In genomic region chr9:91705386-91705785, GRCh38 we compare ENCODE assay signal across 3 cellular contexts.
TF ChIP-seq lines count a peak whose summit lies in the region.

No MANE protein-coding gene starts in this region.

TF ChIP-seq in HepG2, 621 proteins besides CTCF, POLR2A, EP300 and RAD21 (continued from another document):
- TF ChIP-seq ZNF383 (CRISPR knock-in tag; IDR thresholded peaks at IDR 0.05; ENCODE audit: borderline replicate concordance), result no peak
TF ChIP-seq in HepG2: peak in this region for 1.

TF ChIP-seq in HEK293T, 16 proteins besides CTCF, POLR2A, EP300 and RAD21 (continued from another document):
- no peak for TF ChIP-seq FOXM1 (IDR thresholded peaks at IDR 0.05; ENCODE audit: borderline replicate concordance)

TF ChIP-seq in K562, 482 proteins besides CTCF, POLR2A, EP300 and RAD21 (continued from another document and continues in another):
- TF ChIP-seq ATF4 (CRISPR knock-in tag; IDR thresholded peaks at IDR 0.05) (no peak), RBM25 (IDR thresholded peaks at IDR 0.05; ENCODE audit: low read depth, low read length, severe bottlenecking) (no peak), E2F8 (IDR thresholded peaks at IDR 0.05; ENCODE audit: low read depth, partially characterized antibody) (no peak), RAD51 (IDR thresholded peaks at IDR 0.05; ENCODE audit: borderline replicate concordance, low read depth) (no peak), PREB (CRISPR knock-in tag; IDR thresholded peaks at IDR 0.05) (no peak), KHSRP (IDR thresholded peaks at IDR 0.05) (no peak), ZKSCAN8 (CRISPR knock-in tag; IDR thresholded peaks at IDR 0.05) (no peak), SIN3B (IDR thresholded peaks at IDR 0.05; ENCODE audit: low read depth) (no peak), ZBTB8A (IDR thresholded peaks at IDR 0.05; ENCODE audit: partially characterized antibody) (no peak), ESRRA (IDR thresholded peaks at IDR 0.05; ENCODE audit: borderline replicate concordance, low read depth) (no peak), ZNF280A (IDR thresholded peaks at IDR 0.05; ENCODE audit: low read depth, partially characterized antibody) (peak; percentile 89), MCM2 (IDR thresholded peaks at IDR 0.05; ENCODE audit: low read depth) (no peak), KDM1A (IDR thresholded peaks at IDR 0.05) (no peak), ZNF282 (CRISPR knock-in tag; IDR thresholded peaks at IDR 0.05) (no peak), ZBTB17 (CRISPR knock-in tag; IDR thresholded peaks at IDR 0.05) (no peak), KAT2B (IDR thresholded peaks at IDR 0.05; ENCODE audit: low read depth, low read length) (no peak), ZNF263 (CRISPR knock-in tag; IDR thresholded peaks at IDR 0.05; ENCODE audit: borderline replicate concordance) (no peak), ZHX1 (conservative IDR thresholded peaks at IDR 0.05; ENCODE audit: low read length) (no peak), ZEB2 (IDR thresholded peaks at IDR 0.05) (peak; percentile 66; the same call in 1 of the 2 replicates), FOXK2 (conservative IDR thresholded peaks at IDR 0.05 in 1 of 2, IDR thresholded peaks at IDR 0.05 in 1 of 2; ENCODE audit: low read depth in 2 of 2) (no peak), HLTF (IDR thresholded peaks at IDR 0.05) (peak; percentile 95), ELF2 (CRISPR knock-in tag; IDR thresholded peaks at IDR 0.05) (no peak), YY1 (IDR thresholded peaks at IDR 0.05; ENCODE audit: borderline replicate concordance in 1 of 3, control insufficient read depth in 1 of 3, extremely low read depth in 1 of 3, insufficient read depth in 3 of 3, insufficient read length in 1 of 3, insufficient replicate concordance in 2 of 3, low read depth in 1 of 3, low read length in 2 of 3) (no peak), ZNF668 (CRISPR knock-in tag; IDR thresholded peaks at IDR 0.05) (no peak), HES1 (IDR thresholded peaks at IDR 0.05; ENCODE audit: low read depth) (no peak), KDM2B (CRISPR knock-in tag; IDR thresholded peaks at IDR 0.05) (no peak), ZNF398 (CRISPR knock-in tag; IDR thresholded peaks at IDR 0.05) (no peak), ZNF79 (CRISPR knock-in tag; IDR thresholded peaks at IDR 0.05; ENCODE audit: low read depth) (no peak), HNRNPL (IDR thresholded peaks at IDR 0.05; ENCODE audit: low read depth, low read length) (no peak), NR0B1 (IDR thresholded peaks at IDR 0.05; ENCODE audit: partially characterized antibody) (no peak), BRD4 (IDR thresholded peaks at IDR 0.05) (no peak), ZNF408 (CRISPR knock-in tag; IDR thresholded peaks at IDR 0.05; ENCODE audit: low read depth) (no peak), ZNF311 (CRISPR knock-in tag; IDR thresholded peaks at IDR 0.05) (no peak), SIRT6 (IDR thresholded peaks at IDR 0.05; ENCODE audit: low read depth, low read length) (no peak), TOE1 (IDR thresholded peaks at IDR 0.05; ENCODE audit: borderline replicate concordance) (no peak), TOE1 (CRISPR knock-in tag; IDR thresholded peaks at IDR 0.05; ENCODE audit: borderline replicate concordance, low read depth) (no peak), GATAD2A (IDR thresholded peaks at IDR 0.05) (no peak), ZNF384 (IDR thresholded peaks at IDR 0.05; ENCODE audit: low read depth, low read length) (peak; percentile 98), TRIM28 (IDR thresholded peaks at IDR 0.05) (peak; percentile 93), ZBTB34 (CRISPR knock-in tag; IDR thresholded peaks at IDR 0.05) (no peak), ZNF280B (CRISPR knock-in tag; IDR thresholded peaks at IDR 0.05) (peak; percentile 85), HMGXB4 (CRISPR knock-in tag; IDR thresholded peaks at IDR 0.05) (no peak)
